Comparison of ENCODE assay signal across 15 cellular contexts in genomic region chr11:67450796-67451657, GRCh38. TPM values are rescaled to one million over a fixed set of nuclear protein-coding genes. Genes with fewer than 3 reads are reported as not detected.
"Had no signal": no experiment of that assay in that cellular context is flagged by ENCODE, and none has a peak within 500 bp of the region (broad histone marks: within the 10 kb centered on the region; RNA-seq: fewer than 3 reads in every experiment).

No MANE protein-coding gene starts in this region.

- H3K9me3 ChIP-seq: adrenal gland, gastroesophageal sphincter, right lobe of liver, uterus had no signal

- DNase-seq: activated CD4-positive, alpha-beta T cell treated with anti-CD3 and anti-CD28 coated beads, Interleukin-2, amount 50 U/mL, for 48 hours; activated naive CD4-positive, alpha-beta T cell treated with anti-CD3 and anti-CD28 coated beads for 36 hours; adrenal gland; effector memory CD4-positive, alpha-beta T cell; right lobe of liver; stimulated activated naive CD8-positive, alpha-beta T cell treated with anti-CD3 and anti-CD28 coated beads, Interleukin-15, amount 100 ng/mL, for 72 hours; uterus had no signal

- H3K27ac Mint-ChIP-seq: activated naive CD4-positive, alpha-beta T cell treated with anti-CD3 and anti-CD28 coated beads for 36 hours; T-helper 1 cell treated with Interleukin-12 subunit alpha and Interleukin-12 subunit beta and Interleukin-4 antibody, amounts not matched to agents 30 μg/mL and 1 μg/mL, for 36 hours had no signal

- H3K36me3 ChIP-seq: adrenal gland, gastroesophageal sphincter, right lobe of liver, uterus had no signal

- H3K4me3 Mint-ChIP-seq: activated naive CD4-positive, alpha-beta T cell treated with anti-CD3 and anti-CD28 coated beads for 36 hours; stimulated activated naive CD8-positive, alpha-beta T cell treated with anti-CD3 and anti-CD28 coated beads, Interleukin-15, amount 100 ng/mL, for 72 hours; T-helper 1 cell treated with Interleukin-12 subunit alpha and Interleukin-12 subunit beta and Interleukin-4 antibody, amounts not matched to agents 30 μg/mL and 1 μg/mL, for 36 hours had no signal

- H3K4me3 ChIP-seq: adrenal gland, coronary artery, gastroesophageal sphincter, right lobe of liver, uterus had no signal

- H3K4me1 ChIP-seq: adrenal gland, gastroesophageal sphincter, uterus had no signal

- H3K27ac ChIP-seq: epithelial cell of prostate, right lobe of liver had no signal

- H3K27me3 ChIP-seq: adrenal gland, gastroesophageal sphincter, right lobe of liver, uterus had no signal

- H3K9me3 Mint-ChIP-seq: activated naive CD4-positive, alpha-beta T cell treated with anti-CD3 and anti-CD28 coated beads for 36 hours; stimulated activated naive CD8-positive, alpha-beta T cell treated with anti-CD3 and anti-CD28 coated beads, Interleukin-15, amount 100 ng/mL, for 72 hours; T-helper 1 cell treated with Interleukin-12 subunit alpha and Interleukin-12 subunit beta and Interleukin-4 antibody, amounts not matched to agents 30 μg/mL and 1 μg/mL, for 36 hours had no signal

RNA-seq across cellular contexts. Expression of gene GPR152, which starts 1.5 kb away (rescaled TPM):
- total RNA-seq: activated naive CD4-positive, alpha-beta T cell treated with anti-CD3 and anti-CD28 coated beads for 36 hours; gastroesophageal sphincter; kidney epithelial cell; lower leg skin; mesenteric fat pad; right lobe of liver; uterus had no signal
- polyA plus RNA-seq: adrenal gland, thymus had no signal
